ENCODE assay signal across 14 cellular contexts in the genomic region with DNA sequence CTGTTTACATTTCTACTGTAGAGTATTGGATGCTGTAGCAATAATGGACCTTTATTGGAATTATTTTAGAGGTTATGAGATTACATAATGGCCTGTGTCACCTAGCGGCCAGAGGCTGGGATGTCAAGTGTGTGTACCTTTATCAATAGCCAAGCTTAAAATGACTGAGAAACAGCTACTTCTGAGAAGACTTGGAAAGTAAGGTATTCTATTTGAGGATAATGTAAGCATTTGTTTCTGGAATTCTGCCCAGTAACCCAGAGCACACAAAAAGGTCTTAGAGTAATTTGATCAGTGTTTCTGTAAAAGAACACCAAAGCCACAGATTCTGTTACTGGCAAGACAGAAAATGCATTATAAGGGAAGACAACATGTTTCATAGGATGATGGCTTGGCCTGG.
DNase-seq lines count a peak whose midpoint lies in the region; ATAC-seq, FAIRE-seq and TF ChIP-seq lines count a peak whose summit lies in the region.
"Had no signal": no experiment of that assay in that cellular context is flagged by ENCODE, and none has a peak within 500 bp of the region (broad histone marks: within the 10 kb centered on the region; RNA-seq: fewer than 3 reads in every experiment).

No MANE protein-coding gene starts in this region.

- no peaks in the 10 kb centered on the region for H4K20me1 ChIP-seq in GM12878 (ENCODE audit: control insufficient read depth, insufficient read depth)

- H3K4me1 Mint-ChIP-seq in nephron = peaks cover 21% of the 10 kb centered on the region
- H3K4me1 Mint-ChIP-seq: activated naive CD4-positive, alpha-beta T cell treated with anti-CD3 and anti-CD28 coated beads, Interleukin-2, amount 50 U/mL, for 24 hours had no signal

- peak; percentile 47 for TF ChIP-seq RAD21 in GM12878 (IDR thresholded peaks at IDR 0.05; ENCODE audit: insufficient read depth, low read depth, low read length)

- intact Hi-C loops in GM12878 (cut with micrococcal nuclease; ENCODE audit: unreplicated experiment) = no loop called here
- intact Hi-C loops in testis (cut with DNase I; ENCODE audit: low total_unique reads) = no loop called here

- H3K79me2 ChIP-seq in GM12878 (ENCODE audit: control insufficient read depth, insufficient read depth, low read length) = no peaks in the 10 kb centered on the region

- WGBS in GM12878 (ENCODE audit: insufficient coverage, insufficient replicate concordance, low lambda C conversion rate, missing lambda C conversion rate) = 0% methylated on average over 1 of the region's 1 CpG
- 64 to 68% methylated on average over 1 of the region's 1 CpG for WGBS in testis, 2 donors

- H3K27me3 ChIP-seq in GM12878 (replicated peaks in 1 of 2; ENCODE audit: control insufficient read depth in 2 of 2, insufficient read depth in 2 of 2, low read length in 1 of 2) (no peaks in the 10 kb centered on the region), testis (no peaks in the 10 kb centered on the region)
- H3K27me3 ChIP-seq: thyroid gland had no signal

- no TSS peak for BruUV-seq in GM12878 (replicated peaks; lab: Mats Ljungman, UMichigan)

- no peak overlapping the region for H3K4me3 Mint-ChIP-seq in nephron
- H3K4me3 Mint-ChIP-seq: activated naive CD4-positive, alpha-beta T cell treated with anti-CD3 and anti-CD28 coated beads, Interleukin-2, amount 50 U/mL, for 24 hours had no signal

- H3K27ac ChIP-seq in GM12878 (ENCODE audit: control insufficient read depth, insufficient read depth) (no peak overlapping the region), testis (no peak overlapping the region)
- H3K27ac ChIP-seq: HL-60, thyroid gland had no signal

- no peak for TF ChIP-seq POLR2A in GM12878 (IDR thresholded peaks at IDR 0.05; ENCODE audit: low read depth, low read length)
- TF ChIP-seq POLR2A in testis (IDR thresholded peaks at IDR 0.05) = no peak

- H3K9me3 ChIP-seq in GM12878 (replicated peaks; ENCODE audit: control insufficient read depth, insufficient read depth, low read length) (no peaks in the 10 kb centered on the region), testis (no peaks in the 10 kb centered on the region)
- H3K9me3 ChIP-seq: thyroid gland had no signal

- in situ Hi-C loops in GM12878 (cut with MboI) = no loop called here

- RAD21 ChIA-PET in GM12878 (lab: Charles Lee; ENCODE audit: unreplicated experiment) = no interaction called here

- H3K36me3 Mint-ChIP-seq in nephron (ENCODE audit: low read depth) = no peaks in the 10 kb centered on the region
- H3K36me3 Mint-ChIP-seq: activated naive CD4-positive, alpha-beta T cell treated with anti-CD3 and anti-CD28 coated beads, Interleukin-2, amount 50 U/mL, for 24 hours had no signal

- no peaks in the 10 kb centered on the region for H3K36me3 ChIP-seq in GM12878 (ENCODE audit: control insufficient read depth in 2 of 2, insufficient read depth in 2 of 2, low read length in 1 of 2)
- H3K36me3 ChIP-seq in testis (ENCODE audit: low read depth, missing control alignments) = no peaks in the 10 kb centered on the region
- H3K36me3 ChIP-seq: thyroid gland had no signal

- no peak for DNase-seq in GM10266 (ENCODE audit: extremely low spot score)
- peak; percentile 44 for DNase-seq in NCI-H1105 treated with DMSO at 0.1 percent for 48 hours (lab: John Stamatoyannopoulos, UW)
- DNase-seq in GM12878 (ENCODE audit: low read depth, low spot score) = no peak
- DNase-seq in testis = no peak
- no peak for DNase-seq in activated naive CD4-positive, alpha-beta T cell (lab: John Stamatoyannopoulos, UW)
- DNase-seq in GM19240 (ENCODE audit: insufficient read length, low spot score) = no peak
- DNase-seq in cerebellum (ENCODE audit: low spot score) = no peak
- DNase-seq: activated CD4-positive, alpha-beta T cell treated with anti-CD3 and anti-CD28 coated beads, Interleukin-2, amount 50 U/mL, for 4 hours; NCI-H1436; occipital lobe; thyroid gland had no signal

- TF ChIP-seq EP300 in GM12878 (IDR thresholded peaks at IDR 0.05; ENCODE audit: borderline replicate concordance in 1 of 2, control insufficient read depth in 1 of 2, low read depth in 2 of 2, low read length in 2 of 2) = no peak

- H3K9ac ChIP-seq in GM12878 (ENCODE audit: control insufficient read depth, insufficient read depth, low read length) = no peak overlapping the region

- TF ChIP-seq CTCF in GM10266 (IDR thresholded peaks at IDR 0.05; ENCODE audit: control insufficient read depth, insufficient read depth, low read depth, missing control alignments) = peak; percentile 25
- peak; percentile 29 to 43 (median 40); a peak in 5 of 6 replicates for TF ChIP-seq CTCF in GM12878 (IDR thresholded peaks at IDR 0.05 in 2 of 3, conservative IDR thresholded peaks at IDR 0.05 in 1 of 3; ENCODE audit: control insufficient read depth in 2 of 3, extremely low read depth in 1 of 3, insufficient read depth in 1 of 3, low read depth in 3 of 3, low read length in 3 of 3)
- no peak for TF ChIP-seq CTCF in nephron (IDR thresholded peaks at IDR 0.05; ENCODE audit: unreplicated experiment in 3 of 3)
- TF ChIP-seq CTCF in testis (IDR thresholded peaks at IDR 0.05) = no peak

- POLR2A ChIA-PET in GM12878 (lab: Charles Lee) = no interaction called here

- SMC1A ChIA-PET in GM12878 (lab: Charles Lee; ENCODE audit: uncharacterized antibody, unreplicated experiment) = no interaction called here

- H3K4me1 ChIP-seq in GM12878 (ENCODE audit: control insufficient read depth, insufficient read depth, low read length) = no peaks in the 10 kb centered on the region
- H3K4me1 ChIP-seq in testis = no peaks in the 10 kb centered on the region

- peaks cover 3% of the 10 kb centered on the region for H3K9me3 Mint-ChIP-seq in nephron

- H2AFZ ChIP-seq in GM12878 (ENCODE audit: control insufficient read depth, low read depth, low read length) = no peak overlapping the region

- CTCF ChIA-PET in GM12878 (lab: Yijun Ruan, JAX) = interaction anchor here (0.7 to 1.1 kb wide), 3 partner anchors 12 to 119 kb away, joined by 3 to 4 read pairs (median 3); no protein-coding TSS in a partner anchor

- ATAC-seq in GM12878 = peak; percentile 62

- no peak overlapping the region for H3K4me3 ChIP-seq in GM12878
- no peak overlapping the region for H3K4me3 ChIP-seq in testis
- H3K4me3 ChIP-seq: thyroid gland had no signal

- peaks cover 3% of the 10 kb centered on the region for H3K27me3 Mint-ChIP-seq in nephron (ENCODE audit: low read depth)

- no peak overlapping the region for H3K4me2 ChIP-seq in GM12878 (ENCODE audit: control insufficient read depth, insufficient read depth)

- H3K27ac Mint-ChIP-seq in nephron = peak overlapping the region in 2 of 3 experiments; percentile 26 to 68
- H3K27ac Mint-ChIP-seq: activated naive CD4-positive, alpha-beta T cell treated with anti-CD3 and anti-CD28 coated beads, Interleukin-2, amount 50 U/mL, for 24 hours had no signal

- peak; percentile 61 for FAIRE-seq in GM12878 (lab: Jason Lieb, UNC)

TF ChIP-seq in GM12878, 131 proteins besides CTCF, POLR2A, EP300 and RAD21:
- TF ChIP-seq SMC3 (IDR thresholded peaks at IDR 0.05; ENCODE audit: borderline replicate concordance, low read length) = peak; percentile 21; the same call in 1 of the 2 replicates
- TF ChIP-seq SUPT20H (IDR thresholded peaks at IDR 0.05; ENCODE audit: borderline replicate concordance, control insufficient read depth, low read depth, low read length) = no peak

Comparison
In these comparisons a context has a peak if more than half of its experiments do, and no peak if none do; other contexts are left out.
1. CTCF ChIP-seq: peak in GM10266 (single experiment) and GM12878 (3 of 3); none in nephron (0 of 3) and testis (0 of 3).